ENCODE assay signal across 8 cellular contexts in the genomic region with DNA sequence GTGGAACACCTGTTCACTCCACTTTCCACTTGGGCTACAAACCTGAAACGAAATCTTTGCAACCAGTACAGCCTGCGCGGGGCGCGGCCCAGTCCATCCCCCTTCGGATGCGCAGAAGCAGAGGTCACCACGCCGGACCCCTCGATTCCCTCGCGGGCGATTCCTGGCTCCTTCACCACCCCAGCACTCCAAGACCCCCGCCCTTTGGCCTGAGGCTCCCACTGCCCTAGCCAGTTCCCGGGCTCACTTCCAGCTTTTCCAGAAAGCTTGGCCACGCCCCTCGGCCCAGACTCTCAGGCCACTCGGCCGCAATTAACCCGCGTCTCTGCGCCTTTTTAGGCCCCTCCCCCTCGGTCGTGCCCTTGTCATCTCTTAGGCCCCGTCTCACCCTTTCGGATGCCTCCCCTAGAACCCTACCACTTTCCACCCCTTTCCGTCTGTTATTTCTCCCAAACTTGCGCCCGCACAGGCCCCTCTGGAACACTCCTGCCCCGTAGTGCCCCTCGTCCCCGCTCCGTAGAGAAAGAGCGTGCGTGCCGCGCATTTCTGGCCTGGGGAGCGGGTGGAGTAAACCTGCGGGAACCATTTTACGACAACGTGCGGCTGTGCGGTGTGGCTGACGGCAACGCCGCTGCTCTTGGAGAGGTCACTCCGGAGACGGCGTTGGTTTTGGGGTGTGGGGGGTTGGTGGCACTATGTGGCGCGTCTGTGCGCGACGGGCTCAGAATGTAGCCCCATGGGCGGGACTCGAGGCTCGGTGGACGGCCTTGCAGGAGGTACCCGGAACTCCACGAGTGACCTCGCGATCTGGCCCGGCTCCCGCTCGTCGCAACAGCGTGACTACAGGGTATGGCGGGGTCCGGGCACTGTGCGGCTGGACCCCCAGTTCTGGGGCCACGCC. TPM values are rescaled to one million over a fixed set of nuclear protein-coding genes. Genes with fewer than 3 reads are reported as not detected.
A peak's percentile ranks its signal among the peaks of the same experiment; 100 is the strongest.
DNase-seq lines count a peak whose midpoint lies in the region; ATAC-seq and TF ChIP-seq lines count a peak whose summit lies in the region.

A gene (plus strand): TSS at position 631 of the 901 bp plus-strand sequence. CDS start 65 bp downstream, at position 696.

- peaks cover 12 to 21% of the 10 kb centered on the region in 2 experiments for H3K79me1 ChIP-seq in IMR-90 (ENCODE audit: low read depth in 1 of 2, low read length in 2 of 2)

- no peaks in the 10 kb centered on the region for H3K4me1 ChIP-seq in IMR-90 (ENCODE audit: control insufficient read depth, insufficient read depth, low read length)
- H3K4me1 ChIP-seq in esophagus (ENCODE audit: control insufficient read depth in 2 of 2, insufficient read depth in 2 of 2, low read length in 1 of 2): no peaks in the 10 kb centered on the region
- peaks cover 5% of the 10 kb centered on the region for H3K4me1 ChIP-seq in mucosa of stomach (ENCODE audit: control insufficient read depth, insufficient read depth, low read length)

- H2AK9ac ChIP-seq in IMR-90 (replicated peaks; ENCODE audit: low read depth, low read length, poor library complexity): peak within 1 kb of the TSS; percentile 96

- peak; percentile 60; the same call in 1 of the 2 replicates for TF ChIP-seq POLR2A in IMR-90 (IDR thresholded peaks at IDR 0.05; ENCODE audit: low read depth, low read length)

- peak within 1 kb of the TSS; percentile 93 for H3K23ac ChIP-seq in IMR-90 (ENCODE audit: low read depth, low read length)

- intact Hi-C loops in IMR-90 (cut with micrococcal nuclease): loop anchor here (1.0 kb wide), 1 partner anchor 146 kb away; a partner anchor contains a TSS

- H2BK5ac ChIP-seq in IMR-90 (ENCODE audit: low read depth, low read length, poor library complexity, severe bottlenecking): peak within 1 kb of the TSS; percentile 71

- peak within 1 kb of the TSS; percentile 16; the same call in 1 of the 2 replicates for H2BK20ac ChIP-seq in IMR-90 (ENCODE audit: low read depth, low read length)

- H2BK15ac ChIP-seq in IMR-90 (ENCODE audit: low read depth, low read length): peak within 1 kb of the TSS; percentile 49; the same call in 1 of the 3 replicates

- in situ Hi-C loops in IMR-90 (cut with MboI; ENCODE audit: low sequenced_read_pairs): no loop called here

- H4K91ac ChIP-seq in IMR-90 (ENCODE audit: insufficient read depth, low read depth, low read length): peak within 1 kb of the TSS; percentile 91

- H3K18ac ChIP-seq in IMR-90 (ENCODE audit: low read depth, low read length): peak within 1 kb of the TSS; percentile 65

- 0% methylated on average over 45 of the region's 71 CpGs; no CpG with 5 or more reads in 1 of the 2 experiments for WGBS in IMR-90 (ENCODE audit: extremely low coverage in 2 of 2, insufficient read length in 1 of 2), 2 experiments
- 0 to 1% methylated on average over 71 of the region's 71 CpGs for WGBS in esophagus, 2 donors

- TF ChIP-seq RAD21 in IMR-90 (IDR thresholded peaks at IDR 0.05; ENCODE audit: low read length): 0 out of 2 replicates have a peak, but pooled peaks have one; percentile 2

- peak within 1 kb of the TSS; percentile 93 for H3K4me2 ChIP-seq in IMR-90 (ENCODE audit: low read depth, low read length)

- TF ChIP-seq CTCF in IMR-90 (conservative IDR thresholded peaks at IDR 0.05; ENCODE audit: low read depth, low read length): no peak

- peak within 1 kb of the TSS; percentile 91 for H2BK120ac ChIP-seq in IMR-90 (ENCODE audit: low read depth, low read length)

- dilution Hi-C loops in IMR-90 (cut with HindIII; ENCODE audit: low sequenced_read_pairs, unreplicated experiment): no loop called here

- peak within 1 kb of the TSS; percentile 88 for H3K27ac ChIP-seq in IMR-90 (ENCODE audit: insufficient read depth, low read length)
- peak within 1 kb of the TSS; percentile 86 to 94 for H3K27ac ChIP-seq in esophagus (ENCODE audit: low read depth in 2 of 2, low read length in 1 of 2)

- H2AFZ ChIP-seq in IMR-90 (replicated peaks; ENCODE audit: low read length, poor library complexity): peak within 1 kb of the TSS; percentile 99

- DNase-seq in DMS114 treated with DMSO at 0.1 percent for 48 hours (lab: John Stamatoyannopoulos, UW; ENCODE audit: unreplicated experiment): peak; percentile 30
- peak; percentile 75 for DNase-seq in IMR-90
- peak; percentile 49 for DNase-seq in OCI-M2 (lab: John Stamatoyannopoulos, UW; ENCODE audit: unreplicated experiment)
- DNase-seq in activated T-cell treated with anti-CD3 and anti-CD28 coated beads for 4 hours: peak; percentile 69
- DNase-seq in stimulated activated CD8-positive, alpha-beta memory T cell treated with anti-CD3 and anti-CD28 coated beads, Interleukin-7, amount 100 ng/mL, for 24 hours (ENCODE audit: low read depth): peak; percentile 67

- CTCF ChIA-PET in IMR-90 (lab: Yijun Ruan, JAX): no interaction called here

- peak; percentile 87 for ATAC-seq in GM21528 (IDR thresholded peaks at IDR 0.05; ENCODE audit: low FRiP score, unreplicated experiment)
- peak; percentile 94 for ATAC-seq in IMR-90 (ENCODE audit: low read depth)

- POLR2A ChIA-PET in IMR-90 (lab: Charles Lee; ENCODE audit: unreplicated experiment): no interaction called here

- peak within 1 kb of the TSS; percentile 49 to 98 for H4K8ac ChIP-seq in IMR-90 (ENCODE audit: low read depth in 2 of 2, low read length in 2 of 2)

- H3K56ac ChIP-seq in IMR-90 (ENCODE audit: extremely low read depth, insufficient read depth, low read length): peak within 1 kb of the TSS; percentile 81

- H2AK5ac ChIP-seq in IMR-90 (ENCODE audit: low read depth, low read length): peak within 1 kb of the TSS; percentile 75

- BruUV-seq in IMR-90 (replicated peaks; lab: Mats Ljungman, UMichigan): no TSS peak

- no peaks in the 10 kb centered on the region for H4K20me1 ChIP-seq in IMR-90 (ENCODE audit: insufficient read depth, low read length)

- H3K9me3 ChIP-seq in IMR-90 (ENCODE audit: control insufficient read depth, insufficient read depth, low read length) (no peaks in the 10 kb centered on the region), esophagus (ENCODE audit: control insufficient read depth in 2 of 2, insufficient read depth in 1 of 2, low read depth in 1 of 2, low read length in 1 of 2) (no peaks in the 10 kb centered on the region), mucosa of stomach (ENCODE audit: control insufficient read depth, low read length) (no peaks in the 10 kb centered on the region)

- no peaks in the 10 kb centered on the region; the same call in none of the 2 replicates for H3K9me1 ChIP-seq in IMR-90 (ENCODE audit: insufficient read depth, low read length)

- H3K4ac ChIP-seq in IMR-90 (ENCODE audit: low read depth, low read length): peak within 1 kb of the TSS; percentile 94

- H3K9ac ChIP-seq in IMR-90 (ENCODE audit: low read depth, low read length) (peak within 1 kb of the TSS; percentile 79), mucosa of stomach (ENCODE audit: low read length) (peak within 1 kb of the TSS; percentile 87)

- H3K27me3 ChIP-seq in IMR-90 (ENCODE audit: control insufficient read depth, insufficient read depth, low read length): no peaks in the 10 kb centered on the region
- H3K27me3 ChIP-seq in esophagus (ENCODE audit: control insufficient read depth in 1 of 2, insufficient read depth in 2 of 2, low read length in 2 of 2): no peaks in the 10 kb centered on the region
- H3K27me3 ChIP-seq in mucosa of stomach (ENCODE audit: control insufficient read depth, insufficient read depth, low read length): no peaks in the 10 kb centered on the region

- H3K4me3 ChIP-seq in IMR-90 (ENCODE audit: insufficient read depth, low read depth, low read length): peak within 1 kb of the TSS; percentile 70
- H3K4me3 ChIP-seq in esophagus (ENCODE audit: low read depth in 1 of 2, low read length in 2 of 2): peak within 1 kb of the TSS; percentile 87 to 94
- peak within 1 kb of the TSS; percentile 67 for H3K4me3 ChIP-seq in mucosa of stomach (ENCODE audit: low read length)

- peak within 1 kb of the TSS; percentile 87 for H3K14ac ChIP-seq in IMR-90 (replicated peaks; ENCODE audit: low read depth, low read length)

- H3K36me3 ChIP-seq in IMR-90 (ENCODE audit: control insufficient read depth, insufficient read depth, low read length): peaks cover 12% of the 10 kb centered on the region
- H3K36me3 ChIP-seq in esophagus (ENCODE audit: control insufficient read depth in 2 of 2, insufficient read depth in 2 of 2, low read length in 1 of 2): peaks cover 6 to 8% of the 10 kb centered on the region in 2 donors
- H3K36me3 ChIP-seq in mucosa of stomach (ENCODE audit: control insufficient read depth, insufficient read depth, low read length): no peaks in the 10 kb centered on the region

- peak within 1 kb of the TSS; percentile 79 for H4K5ac ChIP-seq in IMR-90 (ENCODE audit: low read depth, low read length)

TF ChIP-seq in IMR-90, 13 proteins besides CTCF, POLR2A, EP300 and RAD21:
- 0 out of 2 replicates have a peak, but pooled peaks have one; percentile 30 for TF ChIP-seq CHD1 (IDR thresholded peaks at IDR 0.05; ENCODE audit: low read depth, low read length)
- no peak for TF ChIP-seq MAFK (IDR thresholded peaks at IDR 0.05; ENCODE audit: low read depth, low read length)
- TF ChIP-seq BHLHE40 (IDR thresholded peaks at IDR 0.05; ENCODE audit: low read depth, low read length): 0 out of 2 replicates have a peak, but pooled peaks have one; percentile 4
- TF ChIP-seq CEBPB (IDR thresholded peaks at IDR 0.05; ENCODE audit: low read depth, low read length): no peak
- peak; percentile 61; the same call in 1 of the 2 replicates for TF ChIP-seq MXI1 (IDR thresholded peaks at IDR 0.05; ENCODE audit: borderline replicate concordance, low read depth, low read length)
- peak; percentile 32; the same call in 1 of the 2 replicates for TF ChIP-seq MAZ (IDR thresholded peaks at IDR 0.05; ENCODE audit: borderline replicate concordance, low read depth, low read length)

RNA-seq across cellular contexts. Expression of the gene that starts here (rescaled TPM):
- 27.2 and 33.1 TPM in 2 replicates for total RNA-seq in IMR-90 (2012; rRNA removed)
- 15.3 and 15.5 TPM in 2 replicates for polyA plus RNA-seq in IMR-90 (2012; rRNA removed)
- polyA plus RNA-seq in IMR-90 (2012; cell fraction: cytosol; rRNA removed): 5.4 and 6.9 TPM in 2 replicates
- 3.6 and 8.3 TPM in 2 replicates for polyA plus RNA-seq in IMR-90 (2012; cell fraction: nucleus; rRNA removed; ENCODE audit: low replicate concordance)
- 10 to 100 TPM in 1 of 2 donors, 1 to 10 TPM in 1; 9.7 to 22.6 TPM for polyA plus RNA-seq in esophagus

Comparison
In these comparisons a context has a peak if more than half of its experiments do, and no peak if none do; other contexts are left out.
1. Peak in every context shown above with its lines: DNase-seq, ATAC-seq, H3K4me3 ChIP-seq and H3K27ac ChIP-seq.